9 cellular contexts compared by ENCODE assay signal in the genomic region with DNA sequence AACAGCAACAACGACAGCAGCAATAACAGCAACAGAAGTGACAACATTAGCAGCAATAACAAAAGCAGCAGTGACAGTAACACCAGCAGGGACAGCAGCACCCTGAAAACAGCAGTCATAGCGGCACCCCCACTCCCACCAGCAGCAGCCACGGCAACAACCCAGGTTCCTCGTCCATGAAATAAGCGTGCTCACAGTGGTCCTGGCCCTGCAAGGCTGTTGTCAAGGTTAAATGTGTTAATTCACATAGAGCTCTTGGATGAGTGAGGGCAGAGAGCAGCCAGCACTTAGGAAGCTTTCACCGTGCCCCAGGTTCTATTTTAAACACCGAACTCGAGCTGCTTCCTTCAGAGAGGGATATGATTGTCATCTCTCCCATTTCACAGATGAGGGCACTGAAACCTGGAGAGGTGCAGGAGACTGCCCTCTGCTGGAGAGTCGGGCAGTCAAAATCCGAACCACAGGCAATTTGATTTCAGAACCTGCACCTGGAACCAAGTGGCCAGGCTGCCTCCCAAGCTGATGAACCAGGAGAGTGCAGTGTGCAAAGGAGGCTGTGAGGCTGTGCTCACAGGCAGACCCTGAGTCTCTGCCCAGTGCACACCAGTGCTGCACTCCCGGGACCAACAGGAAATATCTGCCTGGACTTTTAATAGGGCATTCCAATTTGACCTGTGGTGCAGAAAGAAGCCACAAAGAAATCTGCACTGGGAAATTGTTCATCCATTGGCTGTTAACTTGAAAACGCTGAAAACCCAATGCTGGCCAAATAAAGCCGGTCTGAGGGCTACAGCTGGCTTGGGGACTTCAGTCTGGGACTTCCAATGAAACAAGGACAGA. TPM values are rescaled to one million over a fixed set of nuclear protein-coding genes. Genes with fewer than 3 reads are reported as not detected.
DNase-seq lines count a peak whose midpoint lies in the region; FAIRE-seq and TF ChIP-seq lines count a peak whose summit lies in the region.
"Had no signal": no experiment of that assay in that cellular context is flagged by ENCODE, and none has a peak within 500 bp of the region (broad histone marks: within the 10 kb centered on the region; RNA-seq: fewer than 3 reads in every experiment).

No MANE protein-coding gene starts in this region.

- no peak overlapping the region for H3K4me3 ChIP-seq in fibroblast of villous mesenchyme (ENCODE audit: low read depth, low read length)

- DNase-seq in stimulated activated naive CD4-positive, alpha-beta T cell treated with Interleukin-2 at 50 U/mL for 16 hours (lab: John Stamatoyannopoulos, UW) = peak; percentile 5
- no peak for DNase-seq in stimulated activated naive CD4-positive, alpha-beta T cell (lab: John Stamatoyannopoulos, UW)
- DNase-seq in RPMI7951 (ENCODE audit: low read depth) (peak; percentile 26), fibroblast of villous mesenchyme (ENCODE audit: low read depth) (peak; percentile 3), activated gamma-delta T cell (lab: John Stamatoyannopoulos, UW) (no peak), RCC 7860 (ENCODE audit: low spot score) (no peak), NCI-H345 treated with DMSO at 0.1 percent for 48 hours (lab: John Stamatoyannopoulos, UW; ENCODE audit: unreplicated experiment) (no peak), epidermal melanocyte (ENCODE audit: insufficient read length, low spot score) (no peak)
- DNase-seq: hypothalamus had no signal

- no peak for FAIRE-seq in RCC 7860 (lab: Jason Lieb, UNC)

- peak; percentile 50 for TF ChIP-seq CTCF in fibroblast of villous mesenchyme (IDR thresholded peaks at IDR 0.05; ENCODE audit: insufficient read depth, low read depth, low read length)

RNA-seq across cellular contexts. Expression of a gene that starts 22.9 kb away (rescaled TPM):
- total RNA-seq in RPMI7951 (2014; rRNA removed; shearing (Covaris generic)) = not detected in 2 replicates
- not detected in 2 replicates for total RNA-seq in fibroblast of villous mesenchyme

Comparison
In these comparisons a context has a peak if more than half of its experiments do, and no peak if none do; other contexts are left out.
1. DNase-seq: peak in stimulated activated naive CD4-positive, alpha-beta T cell treated with Interleukin-2 at 50 U/mL for 16 hours (single experiment), RPMI7951 (single experiment) and fibroblast of villous mesenchyme (single experiment); none in stimulated activated naive CD4-positive, alpha-beta T cell (0 of 6), activated gamma-delta T cell (single experiment), RCC 7860 (single experiment), NCI-H345 treated with DMSO at 0.1 percent for 48 hours (single experiment) and epidermal melanocyte (single experiment).